ENCODE assay signal across 8 cellular contexts in the genomic region with DNA sequence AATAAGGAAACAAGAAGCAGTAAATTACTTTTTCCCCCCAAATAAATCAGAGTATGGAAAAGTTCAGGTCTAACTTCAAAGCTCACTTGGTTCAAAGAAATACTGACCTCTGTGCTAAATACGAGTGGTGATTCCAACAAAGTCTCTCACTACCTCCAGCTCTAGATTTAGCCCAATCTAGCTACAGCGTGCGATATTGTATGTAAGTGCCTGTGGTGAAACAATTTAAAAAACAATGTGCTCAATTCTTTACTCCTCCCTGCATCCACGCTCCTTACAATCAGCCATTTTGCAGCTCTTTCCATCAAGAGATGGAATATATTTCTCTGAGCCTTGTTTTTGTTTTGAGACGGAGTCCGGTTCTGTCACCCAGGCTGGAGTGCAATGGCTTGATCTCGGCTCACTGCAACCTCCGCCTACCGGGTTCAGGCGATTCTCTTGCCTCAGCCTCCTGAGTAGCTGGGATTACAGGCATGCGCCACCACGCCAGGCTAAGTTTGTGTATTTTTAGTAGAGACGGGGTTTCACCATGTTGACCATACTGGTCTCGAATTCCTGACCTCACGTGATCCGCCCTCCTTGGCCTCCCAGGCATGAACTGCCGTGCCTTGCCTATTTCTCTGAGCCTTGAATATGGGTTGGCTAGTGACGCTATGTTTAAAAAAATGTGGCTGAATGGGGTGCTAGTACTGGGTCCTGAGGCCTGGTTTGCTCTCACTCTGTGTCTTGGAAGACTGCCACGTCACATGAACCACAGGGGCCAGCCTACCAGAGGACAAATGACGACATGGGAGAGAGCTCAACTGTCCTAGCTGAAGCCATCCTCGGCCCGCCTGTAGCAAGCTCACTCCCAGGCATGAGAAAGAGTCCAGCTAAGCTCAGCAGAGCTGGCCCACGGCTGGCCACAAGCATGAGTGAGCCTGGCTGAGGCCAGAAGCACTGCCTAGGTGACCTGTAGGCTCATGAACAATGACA. TPM values are rescaled to one million over a fixed set of nuclear protein-coding genes. Genes with fewer than 3 reads are reported as not detected.
DNase-seq lines count a peak whose midpoint lies in the region; ATAC-seq and TF ChIP-seq lines count a peak whose summit lies in the region.

No MANE protein-coding gene starts in this region.

- H3K27ac Mint-ChIP-seq in CD14-positive monocyte (peak overlapping the region; percentile 70 to 93 (median 85)), nephron progenitor cell (peak overlapping the region; percentile 61)

- H3K4me3 Mint-ChIP-seq in CD14-positive monocyte (no peak overlapping the region), nephron progenitor cell (no peak overlapping the region)

- TF ChIP-seq CTCF in CD14-positive monocyte (IDR thresholded peaks at IDR 0.05) (no peak), epithelial cell of proximal tubule (conservative IDR thresholded peaks at IDR 0.05; ENCODE audit: low read depth, low read length) (no peak), nephron progenitor cell (IDR thresholded peaks at IDR 0.05) (no peak)

- peaks cover 0 to 8% (median 3%) of the 10 kb centered on the region in 7 donors for H3K9me3 Mint-ChIP-seq in CD14-positive monocyte
- H3K9me3 Mint-ChIP-seq in nephron progenitor cell, result peaks cover 34% of the 10 kb centered on the region

- ATAC-seq in GM19351 (IDR thresholded peaks at IDR 0.05; ENCODE audit: unreplicated experiment), result no peak
- no peak for ATAC-seq in HG03159 (IDR thresholded peaks at IDR 0.05; ENCODE audit: unreplicated experiment)
- ATAC-seq in GM19452 (IDR thresholded peaks at IDR 0.05; ENCODE audit: unreplicated experiment), result no peak

- intact Hi-C loops in CD14-positive monocyte (cut with micrococcal nuclease), result no loop called here

- H3K27me3 Mint-ChIP-seq in CD14-positive monocyte (ENCODE audit: low read depth in 3 of 3) (peaks cover 0 to 1% (median 0%) of the 10 kb centered on the region in 3 donors), nephron progenitor cell (ENCODE audit: low read depth, poor library complexity) (no peaks in the 10 kb centered on the region)

- H3K36me3 Mint-ChIP-seq in CD14-positive monocyte, result peaks cover 0 to 10% of the 10 kb centered on the region in 2 donors
- peaks cover 39% of the 10 kb centered on the region for H3K36me3 Mint-ChIP-seq in nephron progenitor cell (ENCODE audit: low read depth)

- H3K4me1 Mint-ChIP-seq in CD14-positive monocyte (peaks cover 73% of the 10 kb centered on the region), nephron progenitor cell (peaks cover 5% of the 10 kb centered on the region)

- no peak overlapping the region for H3K4me3 ChIP-seq in epithelial cell of proximal tubule (ENCODE audit: low read depth, low read length)

- DNase-seq in CD14-positive monocyte (ENCODE audit: low spot score) (peak; percentile 83), RPMI7951 (ENCODE audit: low read depth) (peak; percentile 96), epithelial cell of proximal tubule (ENCODE audit: low read depth) (peak; percentile 55), nephron progenitor cell (no peak), NCI-H2081 treated with DMSO at 0.1 percent for 48 hours (lab: John Stamatoyannopoulos, UW) (no peak)

RNA-seq across cellular contexts. Expression of a gene that starts 14.8 kb away (rescaled TPM):
- 10 to 100 TPM; 31.7 to 40.7 TPM for polyA plus RNA-seq in CD14-positive monocyte
- 39.1 and 45.7 TPM in 2 replicates for total RNA-seq in RPMI7951 (2014; rRNA removed; shearing (Covaris generic))
- total RNA-seq in epithelial cell of proximal tubule, result 27.5 and 28.6 TPM in 2 replicates

RNA-seq across cellular contexts. Expression of a gene that starts 27.0 kb away (rescaled TPM):
- 10 to 100 TPM; 25.7 to 28.4 TPM for polyA plus RNA-seq in CD14-positive monocyte
- 40.9 and 43.6 TPM in 2 replicates for total RNA-seq in RPMI7951 (2014; rRNA removed; shearing (Covaris generic))
- total RNA-seq in epithelial cell of proximal tubule, result 42.2 and 49.9 TPM in 2 replicates

Comparison
In these comparisons a context has a peak if more than half of its experiments do, and no peak if none do; other contexts are left out.
1. DNase-seq: peak in CD14-positive monocyte (single experiment), RPMI7951 (single experiment) and epithelial cell of proximal tubule (single experiment); none in nephron progenitor cell (single experiment) and NCI-H2081 treated with DMSO at 0.1 percent for 48 hours (single experiment).